9 cellular contexts compared by ENCODE assay signal in the genomic region with DNA sequence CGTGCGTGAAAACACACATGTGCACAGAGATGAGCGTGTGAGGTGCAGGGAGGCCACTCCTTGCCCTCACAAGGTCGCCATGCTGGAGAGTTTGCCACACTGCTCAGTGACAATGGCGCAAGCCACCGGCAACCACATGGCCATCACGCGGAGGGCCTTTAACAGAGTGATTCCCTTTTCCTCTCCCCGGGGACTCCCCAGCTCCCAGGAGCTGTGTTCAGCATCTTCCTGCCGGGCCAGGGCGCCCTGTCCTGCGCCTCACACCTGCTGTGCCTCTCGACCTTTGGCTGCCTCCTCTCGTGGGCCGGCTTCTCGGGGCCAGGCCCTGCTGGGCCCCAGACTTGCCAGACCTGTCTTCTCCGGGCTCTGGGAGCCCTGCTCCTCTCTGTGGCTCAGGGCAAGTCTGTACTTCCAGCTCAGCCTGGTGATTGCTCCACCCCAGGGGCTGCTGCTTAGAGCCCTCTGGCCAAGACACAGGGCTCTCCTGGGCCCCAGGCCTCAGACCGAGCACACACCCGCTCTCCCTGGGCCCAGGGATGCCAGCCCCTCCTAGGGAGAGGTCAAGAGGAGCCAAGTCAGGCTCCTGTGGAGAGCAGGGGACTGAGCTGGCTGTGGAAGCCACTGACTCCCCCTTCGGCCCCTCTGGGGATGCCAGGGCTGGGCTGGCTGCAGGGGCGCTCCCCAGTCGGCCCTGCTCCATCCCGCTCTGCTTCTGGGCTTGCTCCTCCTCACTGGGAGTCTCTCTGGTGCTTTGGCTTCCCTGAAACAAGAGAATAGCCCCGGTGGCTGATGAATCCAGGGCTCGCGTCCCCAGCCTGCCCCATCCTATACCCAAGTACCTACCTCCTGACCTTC. TPM values are rescaled to one million over a fixed set of nuclear protein-coding genes. Genes with fewer than 3 reads are reported as not detected.
A peak's percentile ranks its signal among the peaks of the same experiment; 100 is the strongest.
DNase-seq lines count a peak whose midpoint lies in the region; ATAC-seq and TF ChIP-seq lines count a peak whose summit lies in the region.
"Had no signal": no experiment of that assay in that cellular context is flagged by ENCODE, and none has a peak within 500 bp of the region (broad histone marks: within the 10 kb centered on the region; RNA-seq: fewer than 3 reads in every experiment).

No MANE protein-coding gene starts in this region.

- H3K9me3 ChIP-seq in breast epithelium (no peaks in the 10 kb centered on the region), upper lobe of left lung (no peaks in the 10 kb centered on the region)

- WGBS in upper lobe of left lung, 2 donors = 72 to 82% methylated on average over 21 to 25 of the region's 26 CpGs

- DNase-seq in breast epithelium (ENCODE audit: low spot score in 2 of 2) (no peak), MCF 10A (ENCODE audit: unreplicated experiment) (no peak), upper lobe of left lung (peak; percentile 73 to 86), type B pancreatic cell (ENCODE audit: extremely low spot score, unreplicated experiment) (no peak)
- DNase-seq in effector CD4-positive, alpha-beta T cell = no peak
- DNase-seq: activated CD8-positive, alpha-beta memory T cell treated with anti-CD3 and anti-CD28 coated beads, Interleukin-2, amount 50 U/mL, for 48 hours; cerebellar nuclear complex; SW 1271 had no signal

- H3K4me1 Mint-ChIP-seq in MCF 10A (ENCODE audit: insufficient read depth, unreplicated experiment) (peaks cover 38% of the 10 kb centered on the region), type B pancreatic cell (ENCODE audit: unreplicated experiment) (peaks cover 20% of the 10 kb centered on the region)

- no peaks in the 10 kb centered on the region for H3K27me3 ChIP-seq in breast epithelium
- H3K27me3 ChIP-seq in layer of hippocampus (ENCODE audit: control insufficient read depth, insufficient read depth, low read length) = no peaks in the 10 kb centered on the region
- H3K27me3 ChIP-seq in upper lobe of left lung = no peaks in the 10 kb centered on the region

- peaks cover 27% of the 10 kb centered on the region for H3K36me3 Mint-ChIP-seq in MCF 10A (ENCODE audit: insufficient read depth, unreplicated experiment)
- H3K36me3 Mint-ChIP-seq in type B pancreatic cell = no peaks in the 10 kb centered on the region

- H3K9me3 Mint-ChIP-seq in MCF 10A (ENCODE audit: unreplicated experiment) (no peaks in the 10 kb centered on the region), type B pancreatic cell (no peaks in the 10 kb centered on the region)

- no peak overlapping the region for H3K27ac Mint-ChIP-seq in MCF 10A (ENCODE audit: low read depth, unreplicated experiment)
- no peak overlapping the region for H3K27ac Mint-ChIP-seq in type B pancreatic cell

- POLR2A ChIA-PET in MCF 10A (lab: Yijun Ruan, JAX) = interaction anchor here (1.1 kb wide), 1 partner anchor 8 kb away, joined by 3 read pairs; no protein-coding TSS in a partner anchor

- TF ChIP-seq CTCF in breast epithelium (IDR thresholded peaks at IDR 0.05) (no peak), MCF 10A (IDR thresholded peaks at IDR 0.05; ENCODE audit: unreplicated experiment) (no peak), upper lobe of left lung (IDR thresholded peaks at IDR 0.05) (no peak), type B pancreatic cell (conservative IDR thresholded peaks at IDR 0.05) (no peak)

- intact Hi-C loops in breast epithelium (cut with DNase I; ENCODE audit: low total_unique reads) = no loop called here
- intact Hi-C loops in MCF 10A (cut with micrococcal nuclease) = no loop called here

- BruUV-seq in MCF 10A (replicated peaks; lab: Mats Ljungman, UMichigan) = no TSS peak

- H3K4me3 Mint-ChIP-seq in MCF 10A (ENCODE audit: unreplicated experiment) = no peak overlapping the region
- H3K4me3 Mint-ChIP-seq in type B pancreatic cell = no peak overlapping the region

- TF ChIP-seq EP300 in upper lobe of left lung (IDR thresholded peaks at IDR 0.05) = no peak

- no peaks in the 10 kb centered on the region for H3K36me3 ChIP-seq in breast epithelium
- H3K36me3 ChIP-seq in upper lobe of left lung = peaks cover 0 to 23% (median 5%) of the 10 kb centered on the region in 4 donors

- H3K27me3 Mint-ChIP-seq in MCF 10A (ENCODE audit: insufficient read depth, unreplicated experiment) (no peaks in the 10 kb centered on the region), type B pancreatic cell (peaks cover 3% of the 10 kb centered on the region)

- H3K4me3 ChIP-seq in breast epithelium (no peak overlapping the region), upper lobe of left lung (no peak overlapping the region)

- CTCF ChIA-PET in MCF 10A (lab: Yijun Ruan, JAX) = interaction anchor here (0.5 to 12.1 kb wide), 11 partner anchors 7 to 371 kb away, joined by 3 to 179 read pairs (median 4); partner anchors contain the start of gene INAFM2

- ATAC-seq in upper lobe of left lung (ENCODE audit: low FRiP score in 2 of 2) = peak; percentile 3 to 6

- H3K27ac ChIP-seq in breast epithelium (peak overlapping the region; percentile 96 to 97), layer of hippocampus (ENCODE audit: low read depth, low read length) (peak overlapping the region; percentile 86), upper lobe of left lung (peak overlapping the region; percentile 85 to 95 (median 93))

- peaks cover 33 to 51% of the 10 kb centered on the region in 2 donors for H3K4me1 ChIP-seq in breast epithelium
- peaks cover 82 to 99% (median 84%) of the 10 kb centered on the region in 4 donors for H3K4me1 ChIP-seq in upper lobe of left lung

- TF ChIP-seq POLR2A in breast epithelium (IDR thresholded peaks at IDR 0.05) (no peak), upper lobe of left lung (IDR thresholded peaks at IDR 0.05) (peak in 1 of 4 donors; percentile 15)

RNA-seq across cellular contexts. Expression of gene CCDC9B, which starts 5.6 kb away (rescaled TPM):
- total RNA-seq in breast epithelium (10 to 100 TPM in 1 of 3 donors, 1 to 10 TPM in 2; 4.0 to 14.1 (median 9.4) TPM), MCF 10A (2022) (36.0 and 45.3 TPM in 2 replicates), upper lobe of left lung (100 to 1,000 TPM in 1 of 6 donors, 10 to 100 TPM in 5; 15.5 to 140 (median 68.1) TPM), type B pancreatic cell (ENCODE audit: low replicate concordance) (1.6 and 2.4 TPM in 2 replicates)

RNA-seq across cellular contexts. Expression of gene INAFM2, which starts 11.7 kb away (rescaled TPM):
- total RNA-seq in breast epithelium (10 to 100 TPM in 2 of 3 donors, 1 to 10 TPM in 1; 5.1 to 17.3 (median 12.5) TPM), MCF 10A (2022) (14.9 and 15.7 TPM in 2 replicates), upper lobe of left lung (10 to 100 TPM; 15.7 to 36.2 (median 25.6) TPM), type B pancreatic cell (ENCODE audit: low replicate concordance) (12.3 and 23.6 TPM in 2 replicates)

RNA-seq across cellular contexts. Expression of gene PHGR1, which starts 15.7 kb away (rescaled TPM):
- total RNA-seq in breast epithelium = 1 to 10 TPM in 2 of 3 donors, not detected in 1; 7.0 to 8.5 TPM
- total RNA-seq in MCF 10A (2022) = not detected in 2 replicates
- total RNA-seq in upper lobe of left lung = under 1 TPM in 1 of 6 donors, not detected in 5; 0.67 TPM
- total RNA-seq in type B pancreatic cell (ENCODE audit: low replicate concordance) = 5.6 and 15.8 TPM in 2 replicates

RNA-seq across cellular contexts. Expression of gene DISP2, which starts 22.9 kb away (rescaled TPM):
- total RNA-seq in breast epithelium (under 1 TPM; under 0.01 to 0.88 (median under 0.01) TPM), MCF 10A (2022) (1.8 and 2.1 TPM in 2 replicates), upper lobe of left lung (1 to 10 TPM in 2 of 6 donors, under 1 TPM in 4; under 0.01 to 3.5 (median 0.13) TPM), type B pancreatic cell (ENCODE audit: low replicate concordance) (1.5 and 1.8 TPM in 2 replicates)

RNA-seq across cellular contexts. Expression of gene PLCB2, which starts 27.4 kb away (rescaled TPM):
- total RNA-seq in breast epithelium = 10 to 100 TPM in 2 of 3 donors, 1 to 10 TPM in 1; 4.3 to 17.9 (median 13.6) TPM
- 0.15 and 0.84 TPM in 2 replicates for total RNA-seq in MCF 10A (2022)
- total RNA-seq in upper lobe of left lung = 100 to 1,000 TPM in 2 of 6 donors, 10 to 100 TPM in 4; 26.9 to 170 (median 85.7) TPM
- total RNA-seq in type B pancreatic cell (ENCODE audit: low replicate concordance) = 0.71 and 5.8 TPM in 2 replicates

Comparison
In these comparisons a context has a peak if more than half of its experiments do, and no peak if none do; other contexts are left out.
1. DNase-seq: peak in upper lobe of left lung (2 of 2); none in breast epithelium (0 of 2), MCF 10A (single experiment), effector CD4-positive, alpha-beta T cell (single experiment) and type B pancreatic cell (single experiment).
2. Peak in every context shown above with its lines, with median percentiles within 50 percentile points of each other: H3K27ac ChIP-seq.